27 cellular contexts compared by ENCODE assay signal in genomic region chr17:66985338-66985737, GRCh38. TPM values are rescaled to one million over a fixed set of nuclear protein-coding genes. Genes with fewer than 3 reads are reported as not detected.
DNase-seq lines count a peak whose midpoint lies in the region; ATAC-seq and TF ChIP-seq lines count a peak whose summit lies in the region.
"Had no signal": no experiment of that assay in that cellular context is flagged by ENCODE, and none has a peak within 500 bp of the region (broad histone marks: within the 10 kb centered on the region; RNA-seq: fewer than 3 reads in every experiment).

No MANE protein-coding gene starts in this region.

- H3K9ac ChIP-seq in BLaER1, result peak overlapping the region; percentile 36; the same call in 1 of the 2 replicates

- H3K4me3 ChIP-seq in BLaER1 (no peak overlapping the region), GM12865 (ENCODE audit: low read depth, low read length) (no peak overlapping the region)
- H3K4me3 ChIP-seq: hepatocyte, MG63, prostate gland, transverse colon had no signal

- POLR2A ChIA-PET in MCF 10A (lab: Yijun Ruan, JAX), result no interaction called here

- no peaks in the 10 kb centered on the region; the same call in 1 of the 2 replicates for H3K9me3 ChIP-seq in BLaER1
- H3K9me3 ChIP-seq in T-helper 17 cell (ENCODE audit: control insufficient read depth, low read length, poor library complexity, severe bottlenecking), result no peaks in the 10 kb centered on the region
- H3K9me3 ChIP-seq: MG63, prostate gland, transverse colon had no signal

- intact Hi-C loops in MCF 10A (cut with micrococcal nuclease), result no loop called here

- H4K20me1 ChIP-seq in BLaER1, result no peaks in the 10 kb centered on the region

- CTCF ChIA-PET in MCF 10A (lab: Yijun Ruan, JAX), result no interaction called here

- peaks cover 81% of the 10 kb centered on the region for H3K27me3 Mint-ChIP-seq in T-helper 17 cell
- H3K27me3 Mint-ChIP-seq in MCF 10A (ENCODE audit: insufficient read depth, unreplicated experiment), result peaks cover 53% of the 10 kb centered on the region

- H3K27ac Mint-ChIP-seq in T-helper 17 cell, result no peak overlapping the region
- no peak overlapping the region for H3K27ac Mint-ChIP-seq in MCF 10A (ENCODE audit: low read depth, unreplicated experiment)
- H3K27ac Mint-ChIP-seq: activated naive CD4-positive, alpha-beta T cell treated with anti-CD3 and anti-CD28 coated beads, Interleukin-2, amount 50 U/mL, for 24 hours; H9; stimulated activated naive CD8-positive, alpha-beta T cell treated with anti-CD3 and anti-CD28 coated beads, Interleukin-15, Interleukin-2, amounts not matched to agents 100 ng/mL and 50 ng/mL, for 24 hours had no signal

- H3K4me1 ChIP-seq in BLaER1, result peaks cover 37% of the 10 kb centered on the region
- H3K4me1 ChIP-seq: foreskin keratinocyte, prostate gland, transverse colon had no signal

- H3K36me3 ChIP-seq in BLaER1, result 0 out of 2 replicates have a peak, but pooled peaks cover 3% of the 10 kb centered on the region
- H3K36me3 ChIP-seq: MG63, prostate gland, transverse colon had no signal

- peak overlapping the region; percentile 77 for H3K4me2 ChIP-seq in BLaER1
- H3K4me2 ChIP-seq: hepatocyte had no signal

- H3K36me3 Mint-ChIP-seq in T-helper 17 cell (ENCODE audit: low read depth) (peaks cover 3% of the 10 kb centered on the region), MCF 10A (ENCODE audit: insufficient read depth, unreplicated experiment) (no peaks in the 10 kb centered on the region)
- H3K36me3 Mint-ChIP-seq: activated naive CD4-positive, alpha-beta T cell treated with anti-CD3 and anti-CD28 coated beads, Interleukin-2, amount 50 U/mL, for 24 hours had no signal

- no peaks in the 10 kb centered on the region for H3K9me3 Mint-ChIP-seq in MCF 10A (ENCODE audit: unreplicated experiment)
- H3K9me3 Mint-ChIP-seq: activated naive CD4-positive, alpha-beta T cell treated with anti-CD3 and anti-CD28 coated beads, Interleukin-2, amount 50 U/mL, for 24 hours; activated T-cell treated with anti-CD3 and anti-CD28 coated beads, Interleukin-2, amount 50 U/mL, for 4 hours; H9; neural crest cell; stimulated activated naive CD8-positive, alpha-beta T cell treated with anti-CD3 and anti-CD28 coated beads, Interleukin-15, Interleukin-2, amounts not matched to agents 100 ng/mL and 50 ng/mL, for 24 hours had no signal

- TF ChIP-seq CTCF in GM12865 (IDR thresholded peaks at IDR 0.05; ENCODE audit: insufficient read depth, low read depth, low read length, missing control alignments), result no peak
- no peak for TF ChIP-seq CTCF in MCF 10A (IDR thresholded peaks at IDR 0.05; ENCODE audit: unreplicated experiment)

- BruUV-seq in MCF 10A (replicated peaks; lab: Mats Ljungman, UMichigan), result no TSS peak

- H3K4me1 Mint-ChIP-seq in T-helper 17 cell, result peaks cover 3% of the 10 kb centered on the region
- peaks cover under 1% of the 10 kb centered on the region for H3K4me1 Mint-ChIP-seq in MCF 10A (ENCODE audit: insufficient read depth, unreplicated experiment)
- H3K4me1 Mint-ChIP-seq: activated naive CD4-positive, alpha-beta T cell treated with anti-CD3 and anti-CD28 coated beads, Interleukin-2, amount 50 U/mL, for 24 hours had no signal

- 0 out of 2 replicates have a peak overlapping the region, but pooled peaks have one; percentile 8 for H3K27ac ChIP-seq in BLaER1
- H3K27ac ChIP-seq: foreskin keratinocyte, hepatocyte, HL-60, prostate gland, transverse colon, VCaP had no signal

- H3K4me3 Mint-ChIP-seq in T-helper 17 cell, result no peak overlapping the region
- no peak overlapping the region for H3K4me3 Mint-ChIP-seq in MCF 10A (ENCODE audit: unreplicated experiment)
- H3K4me3 Mint-ChIP-seq: activated naive CD4-positive, alpha-beta T cell treated with anti-CD3 and anti-CD28 coated beads, Interleukin-2, amount 50 U/mL, for 24 hours; activated T-cell treated with anti-CD3 and anti-CD28 coated beads, Interleukin-2, amount 50 U/mL, for 4 hours; H9; neural crest cell; stimulated activated naive CD8-positive, alpha-beta T cell treated with anti-CD3 and anti-CD28 coated beads, Interleukin-15, Interleukin-2, amounts not matched to agents 100 ng/mL and 50 ng/mL, for 24 hours had no signal

- 0 out of 2 replicates have a peak, but pooled peaks cover 4% of the 10 kb centered on the region for H3K27me3 ChIP-seq in BLaER1

- ATAC-seq in GM21717 (IDR thresholded peaks at IDR 0.05; ENCODE audit: unreplicated experiment), result peak; percentile 56
- ATAC-seq in T-helper 17 cell, result peak; percentile 36
- ATAC-seq in GM18519 (IDR thresholded peaks at IDR 0.05; ENCODE audit: low FRiP score, unreplicated experiment), result no peak
- ATAC-seq: foreskin keratinocyte had no signal

- DNase-seq in GM12865 (ENCODE audit: low read depth) (peak; percentile 72), T-helper 17 cell (no peak), cortex of kidney (lab: John Stamatoyannopoulos, UW) (no peak), MCF 10A (ENCODE audit: unreplicated experiment) (no peak)
- DNase-seq: activated T-cell treated with anti-CD3 and anti-CD28 coated beads, Interleukin-2, amount 50 U/mL, for 4 hours; cerebellar nuclear complex; foreskin keratinocyte; H9; MG63; NCI-H146; Right ventricle myocardium superior; stimulated activated CD4-positive, alpha-beta T cell treated with anti-CD3 and anti-CD28 coated beads, Interleukin-2, amount 100 ng/mL, for 24 hours; transverse colon had no signal

RNA-seq across cellular contexts. Expression of gene CACNG4, which starts 20.8 kb away (rescaled TPM):
- total RNA-seq in T-helper 17 cell, result not detected
- total RNA-seq in MCF 10A (2022), result not detected in 2 replicates
- total RNA-seq: OCI-LY7, Right ventricle myocardium superior had no signal

RNA-seq across cellular contexts. Expression of gene CACNG1, which starts 59.0 kb away (rescaled TPM):
- not detected for total RNA-seq in T-helper 17 cell
- not detected in 2 replicates for total RNA-seq in MCF 10A (2022)
- total RNA-seq: activated T-cell treated with anti-CD3 and anti-CD28 coated beads, Interleukin-2, amount 50 U/mL, for 4 hours; astrocyte; epithelial cell of proximal tubule; foreskin keratinocyte; H9; hepatocyte; liver; OCI-LY7; Right ventricle myocardium superior; transverse colon had no signal
